Comparison of ENCODE assay signal across 1 cellular context in genomic region chr9:35102769-35103659, GRCh38.
TF ChIP-seq lines count a peak whose summit lies in the region.

A gene with protein sequence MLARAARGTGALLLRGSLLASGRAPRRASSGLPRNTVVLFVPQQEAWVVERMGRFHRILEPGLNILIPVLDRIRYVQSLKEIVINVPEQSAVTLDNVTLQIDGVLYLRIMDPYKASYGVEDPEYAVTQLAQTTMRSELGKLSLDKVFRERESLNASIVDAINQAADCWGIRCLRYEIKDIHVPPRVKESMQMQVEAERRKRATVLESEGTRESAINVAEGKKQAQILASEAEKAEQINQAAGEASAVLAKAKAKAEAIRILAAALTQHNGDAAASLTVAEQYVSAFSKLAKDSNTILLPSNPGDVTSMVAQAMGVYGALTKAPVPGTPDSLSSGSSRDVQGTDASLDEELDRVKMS (minus strand): TSS chr9:35103131. CDS start chr9:35103094, 37 bp downstream.

TF ChIP-seq in HepG2, 621 proteins besides CTCF, POLR2A, EP300 and RAD21 (continued from another document and continues in another):
- TF ChIP-seq, protein P1, sequence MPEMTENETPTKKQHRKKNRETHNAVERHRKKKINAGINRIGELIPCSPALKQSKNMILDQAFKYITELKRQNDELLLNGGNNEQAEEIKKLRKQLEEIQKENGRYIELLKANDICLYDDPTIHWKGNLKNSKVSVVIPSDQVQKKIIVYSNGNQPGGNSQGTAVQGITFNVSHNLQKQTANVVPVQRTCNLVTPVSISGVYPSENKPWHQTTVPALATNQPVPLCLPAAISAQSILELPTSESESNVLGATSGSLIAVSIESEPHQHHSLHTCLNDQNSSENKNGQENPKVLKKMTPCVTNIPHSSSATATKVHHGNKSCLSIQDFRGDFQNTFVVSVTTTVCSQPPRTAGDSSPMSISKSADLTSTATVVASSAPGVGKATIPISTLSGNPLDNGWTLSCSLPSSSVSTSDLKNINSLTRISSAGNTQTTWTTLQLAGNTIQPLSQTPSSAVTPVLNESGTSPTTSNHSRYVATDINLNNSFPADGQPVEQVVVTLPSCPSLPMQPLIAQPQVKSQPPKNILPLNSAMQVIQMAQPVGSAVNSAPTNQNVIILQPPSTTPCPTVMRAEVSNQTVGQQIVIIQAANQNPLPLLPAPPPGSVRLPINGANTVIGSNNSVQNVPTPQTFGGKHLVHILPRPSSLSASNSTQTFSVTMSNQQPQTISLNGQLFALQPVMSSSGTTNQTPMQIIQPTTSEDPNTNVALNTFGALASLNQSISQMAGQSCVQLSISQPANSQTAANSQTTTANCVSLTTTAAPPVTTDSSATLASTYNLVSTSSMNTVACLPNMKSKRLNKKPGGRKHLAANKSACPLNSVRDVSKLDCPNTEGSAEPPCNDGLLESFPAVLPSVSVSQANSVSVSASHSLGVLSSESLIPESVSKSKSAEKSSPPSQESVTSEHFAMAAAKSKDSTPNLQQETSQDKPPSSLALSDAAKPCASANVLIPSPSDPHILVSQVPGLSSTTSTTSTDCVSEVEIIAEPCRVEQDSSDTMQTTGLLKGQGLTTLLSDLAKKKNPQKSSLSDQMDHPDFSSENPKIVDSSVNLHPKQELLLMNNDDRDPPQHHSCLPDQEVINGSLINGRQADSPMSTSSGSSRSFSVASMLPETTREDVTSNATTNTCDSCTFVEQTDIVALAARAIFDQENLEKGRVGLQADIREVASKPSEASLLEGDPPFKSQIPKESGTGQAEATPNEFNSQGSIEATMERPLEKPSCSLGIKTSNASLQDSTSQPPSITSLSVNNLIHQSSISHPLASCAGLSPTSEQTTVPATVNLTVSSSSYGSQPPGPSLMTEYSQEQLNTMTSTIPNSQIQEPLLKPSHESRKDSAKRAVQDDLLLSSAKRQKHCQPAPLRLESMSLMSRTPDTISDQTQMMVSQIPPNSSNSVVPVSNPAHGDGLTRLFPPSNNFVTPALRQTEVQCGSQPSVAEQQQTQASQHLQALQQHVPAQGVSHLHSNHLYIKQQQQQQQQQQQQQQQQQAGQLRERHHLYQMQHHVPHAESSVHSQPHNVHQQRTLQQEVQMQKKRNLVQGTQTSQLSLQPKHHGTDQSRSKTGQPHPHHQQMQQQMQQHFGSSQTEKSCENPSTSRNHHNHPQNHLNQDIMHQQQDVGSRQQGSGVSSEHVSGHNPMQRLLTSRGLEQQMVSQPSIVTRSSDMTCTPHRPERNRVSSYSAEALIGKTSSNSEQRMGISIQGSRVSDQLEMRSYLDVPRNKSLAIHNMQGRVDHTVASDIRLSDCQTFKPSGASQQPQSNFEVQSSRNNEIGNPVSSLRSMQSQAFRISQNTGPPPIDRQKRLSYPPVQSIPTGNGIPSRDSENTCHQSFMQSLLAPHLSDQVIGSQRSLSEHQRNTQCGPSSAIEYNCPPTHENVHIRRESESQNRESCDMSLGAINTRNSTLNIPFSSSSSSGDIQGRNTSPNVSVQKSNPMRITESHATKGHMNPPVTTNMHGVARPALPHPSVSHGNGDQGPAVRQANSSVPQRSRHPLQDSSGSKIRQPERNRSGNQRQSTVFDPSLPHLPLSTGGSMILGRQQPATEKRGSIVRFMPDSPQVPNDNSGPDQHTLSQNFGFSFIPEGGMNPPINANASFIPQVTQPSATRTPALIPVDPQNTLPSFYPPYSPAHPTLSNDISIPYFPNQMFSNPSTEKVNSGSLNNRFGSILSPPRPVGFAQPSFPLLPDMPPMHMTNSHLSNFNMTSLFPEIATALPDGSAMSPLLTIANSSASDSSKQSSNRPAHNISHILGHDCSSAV (CRISPR knock-in tag; IDR thresholded peaks at IDR 0.05; ENCODE audit: borderline replicate concordance) = no peak
- peak; percentile 95 for TF ChIP-seq ZNF687 (CRISPR knock-in tag; IDR thresholded peaks at IDR 0.05)
- TF ChIP-seq ZNF773 (CRISPR knock-in tag; IDR thresholded peaks at IDR 0.05; ENCODE audit: borderline replicate concordance) = no peak
- TF ChIP-seq ZNF879 (CRISPR knock-in tag; IDR thresholded peaks at IDR 0.05) = no peak; the same call in 1 of the 2 replicates
- no peak for TF ChIP-seq SNRNP70 (IDR thresholded peaks at IDR 0.05; ENCODE audit: low read depth, low read length)
- TF ChIP-seq, protein P2, sequence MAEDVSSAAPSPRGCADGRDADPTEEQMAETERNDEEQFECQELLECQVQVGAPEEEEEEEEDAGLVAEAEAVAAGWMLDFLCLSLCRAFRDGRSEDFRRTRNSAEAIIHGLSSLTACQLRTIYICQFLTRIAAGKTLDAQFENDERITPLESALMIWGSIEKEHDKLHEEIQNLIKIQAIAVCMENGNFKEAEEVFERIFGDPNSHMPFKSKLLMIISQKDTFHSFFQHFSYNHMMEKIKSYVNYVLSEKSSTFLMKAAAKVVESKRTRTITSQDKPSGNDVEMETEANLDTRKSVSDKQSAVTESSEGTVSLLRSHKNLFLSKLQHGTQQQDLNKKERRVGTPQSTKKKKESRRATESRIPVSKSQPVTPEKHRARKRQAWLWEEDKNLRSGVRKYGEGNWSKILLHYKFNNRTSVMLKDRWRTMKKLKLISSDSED (CRISPR knock-in tag; IDR thresholded peaks at IDR 0.05) = no peak
- peak; percentile 90; the same call in 1 of the 2 replicates for TF ChIP-seq CBFB (CRISPR knock-in tag; IDR thresholded peaks at IDR 0.05)
- peak; percentile 99 for TF ChIP-seq SAP130 (CRISPR knock-in tag; IDR thresholded peaks at IDR 0.05; ENCODE audit: low read depth)
- peak; percentile 98 for TF ChIP-seq NFYB (CRISPR knock-in tag; IDR thresholded peaks at IDR 0.05)
- no peak for TF ChIP-seq MAFF (IDR thresholded peaks at IDR 0.05; ENCODE audit: low read depth, low read length)
- no peak for TF ChIP-seq SRSF9 (IDR thresholded peaks at IDR 0.05; ENCODE audit: borderline replicate concordance, insufficient read depth, low read depth, low read length, poor library complexity, severe bottlenecking)
- TF ChIP-seq ZZZ3 (CRISPR knock-in tag; IDR thresholded peaks at IDR 0.05; ENCODE audit: borderline replicate concordance) = peak; percentile 58; the same call in 1 of the 2 replicates
- TF ChIP-seq ATRX (CRISPR knock-in tag; IDR thresholded peaks at IDR 0.05; ENCODE audit: borderline replicate concordance) = no peak
- TF ChIP-seq IRF2 (CRISPR knock-in tag; IDR thresholded peaks at IDR 0.05) = peak; percentile 96
- TF ChIP-seq CHCHD3 (CRISPR knock-in tag; IDR thresholded peaks at IDR 0.05) = no peak
- TF ChIP-seq ZSCAN22 (CRISPR knock-in tag; IDR thresholded peaks at IDR 0.05) = no peak
- TF ChIP-seq, protein P3, sequence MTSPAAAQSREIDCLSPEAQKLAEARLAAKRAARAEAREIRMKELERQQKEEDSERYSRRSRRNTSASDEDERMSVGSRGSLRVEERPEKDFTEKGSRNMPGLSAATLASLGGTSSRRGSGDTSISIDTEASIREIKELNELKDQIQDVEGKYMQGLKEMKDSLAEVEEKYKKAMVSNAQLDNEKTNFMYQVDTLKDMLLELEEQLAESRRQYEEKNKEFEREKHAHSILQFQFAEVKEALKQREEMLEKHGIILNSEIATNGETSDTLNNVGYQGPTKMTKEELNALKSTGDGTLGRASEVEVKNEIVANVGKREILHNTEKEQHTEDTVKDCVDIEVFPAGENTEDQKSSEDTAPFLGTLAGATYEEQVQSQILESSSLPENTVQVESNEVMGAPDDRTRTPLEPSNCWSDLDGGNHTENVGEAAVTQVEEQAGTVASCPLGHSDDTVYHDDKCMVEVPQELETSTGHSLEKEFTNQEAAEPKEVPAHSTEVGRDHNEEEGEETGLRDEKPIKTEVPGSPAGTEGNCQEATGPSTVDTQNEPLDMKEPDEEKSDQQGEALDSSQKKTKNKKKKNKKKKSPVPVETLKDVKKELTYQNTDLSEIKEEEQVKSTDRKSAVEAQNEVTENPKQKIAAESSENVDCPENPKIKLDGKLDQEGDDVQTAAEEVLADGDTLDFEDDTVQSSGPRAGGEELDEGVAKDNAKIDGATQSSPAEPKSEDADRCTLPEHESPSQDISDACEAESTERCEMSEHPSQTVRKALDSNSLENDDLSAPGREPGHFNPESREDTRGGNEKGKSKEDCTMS (CRISPR knock-in tag; conservative IDR thresholded peaks at IDR 0.05) = no peak
- peak; percentile 19; the same call in 1 of the 2 replicates for TF ChIP-seq TFE3 (CRISPR knock-in tag; IDR thresholded peaks at IDR 0.05)
- 0 out of 2 replicates have a peak, but pooled peaks have one; percentile 66 for TF ChIP-seq AHR (CRISPR knock-in tag; IDR thresholded peaks at IDR 0.05)
- TF ChIP-seq NR2C2 (CRISPR knock-in tag; IDR thresholded peaks at IDR 0.05; ENCODE audit: borderline replicate concordance) = peak; percentile 98
- peak; percentile 70 for TF ChIP-seq ZEB1 (IDR thresholded peaks at IDR 0.05; ENCODE audit: insufficient replicate concordance, low read depth)
- TF ChIP-seq, protein P4, sequence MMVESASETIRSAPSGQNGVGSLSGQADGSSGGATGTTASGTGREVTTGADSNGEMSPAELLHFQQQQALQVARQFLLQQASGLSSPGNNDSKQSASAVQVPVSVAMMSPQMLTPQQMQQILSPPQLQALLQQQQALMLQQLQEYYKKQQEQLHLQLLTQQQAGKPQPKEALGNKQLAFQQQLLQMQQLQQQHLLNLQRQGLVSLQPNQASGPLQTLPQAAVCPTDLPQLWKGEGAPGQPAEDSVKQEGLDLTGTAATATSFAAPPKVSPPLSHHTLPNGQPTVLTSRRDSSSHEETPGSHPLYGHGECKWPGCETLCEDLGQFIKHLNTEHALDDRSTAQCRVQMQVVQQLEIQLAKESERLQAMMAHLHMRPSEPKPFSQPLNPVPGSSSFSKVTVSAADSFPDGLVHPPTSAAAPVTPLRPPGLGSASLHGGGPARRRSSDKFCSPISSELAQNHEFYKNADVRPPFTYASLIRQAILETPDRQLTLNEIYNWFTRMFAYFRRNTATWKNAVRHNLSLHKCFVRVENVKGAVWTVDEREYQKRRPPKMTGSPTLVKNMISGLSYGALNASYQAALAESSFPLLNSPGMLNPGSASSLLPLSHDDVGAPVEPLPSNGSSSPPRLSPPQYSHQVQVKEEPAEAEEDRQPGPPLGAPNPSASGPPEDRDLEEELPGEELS (CRISPR knock-in tag; IDR thresholded peaks at IDR 0.05) = peak; percentile 69; the same call in 1 of the 2 replicates
- TF ChIP-seq ZNF556 (CRISPR knock-in tag; IDR thresholded peaks at IDR 0.05; ENCODE audit: borderline replicate concordance) = no peak; the same call in 1 of the 2 replicates
- TF ChIP-seq ZNF513 (CRISPR knock-in tag; conservative IDR thresholded peaks at IDR 0.05) = no peak
- TF ChIP-seq NFE2 (CRISPR knock-in tag; IDR thresholded peaks at IDR 0.05) = no peak
- peak; percentile 92 for TF ChIP-seq ZNF772 (CRISPR knock-in tag; IDR thresholded peaks at IDR 0.05)
- TF ChIP-seq MIER3 (CRISPR knock-in tag; IDR thresholded peaks at IDR 0.05; ENCODE audit: borderline replicate concordance) = peak; percentile 86
- no peak for TF ChIP-seq CEBPB (IDR thresholded peaks at IDR 0.05; ENCODE audit: borderline replicate concordance, low read depth, low read length)
- TF ChIP-seq TOPORS (CRISPR knock-in tag; IDR thresholded peaks at IDR 0.05) = peak; percentile 32; the same call in 1 of the 2 replicates
- TF ChIP-seq SIN3A (IDR thresholded peaks at IDR 0.05; ENCODE audit: borderline replicate concordance, low read depth, low read length) = peak; percentile 96
- TF ChIP-seq HINFP (CRISPR knock-in tag; IDR thresholded peaks at IDR 0.05; ENCODE audit: low read depth) = no peak
